ENCODE assay signal across 1 cellular context in genomic region chr22:44497904-44498242, GRCh38.
TF ChIP-seq lines count a peak whose summit lies in the region.

Gene RTL6 (minus strand): TSS chr22:44498233. CDS start chr22:44497556, 677 bp downstream.

TF ChIP-seq in IMR-90, 13 proteins besides CTCF, POLR2A, EP300 and RAD21:
- TF ChIP-seq CHD1 (IDR thresholded peaks at IDR 0.05; ENCODE audit: low read depth, low read length) (no peak), BHLHE40 (IDR thresholded peaks at IDR 0.05; ENCODE audit: low read depth, low read length) (no peak), FOS (IDR thresholded peaks at IDR 0.05; ENCODE audit: low read depth, low read length) (peak; percentile 38; the same call in 1 of the 2 replicates)
